10 cellular contexts compared by ENCODE assay signal in the genomic region with DNA sequence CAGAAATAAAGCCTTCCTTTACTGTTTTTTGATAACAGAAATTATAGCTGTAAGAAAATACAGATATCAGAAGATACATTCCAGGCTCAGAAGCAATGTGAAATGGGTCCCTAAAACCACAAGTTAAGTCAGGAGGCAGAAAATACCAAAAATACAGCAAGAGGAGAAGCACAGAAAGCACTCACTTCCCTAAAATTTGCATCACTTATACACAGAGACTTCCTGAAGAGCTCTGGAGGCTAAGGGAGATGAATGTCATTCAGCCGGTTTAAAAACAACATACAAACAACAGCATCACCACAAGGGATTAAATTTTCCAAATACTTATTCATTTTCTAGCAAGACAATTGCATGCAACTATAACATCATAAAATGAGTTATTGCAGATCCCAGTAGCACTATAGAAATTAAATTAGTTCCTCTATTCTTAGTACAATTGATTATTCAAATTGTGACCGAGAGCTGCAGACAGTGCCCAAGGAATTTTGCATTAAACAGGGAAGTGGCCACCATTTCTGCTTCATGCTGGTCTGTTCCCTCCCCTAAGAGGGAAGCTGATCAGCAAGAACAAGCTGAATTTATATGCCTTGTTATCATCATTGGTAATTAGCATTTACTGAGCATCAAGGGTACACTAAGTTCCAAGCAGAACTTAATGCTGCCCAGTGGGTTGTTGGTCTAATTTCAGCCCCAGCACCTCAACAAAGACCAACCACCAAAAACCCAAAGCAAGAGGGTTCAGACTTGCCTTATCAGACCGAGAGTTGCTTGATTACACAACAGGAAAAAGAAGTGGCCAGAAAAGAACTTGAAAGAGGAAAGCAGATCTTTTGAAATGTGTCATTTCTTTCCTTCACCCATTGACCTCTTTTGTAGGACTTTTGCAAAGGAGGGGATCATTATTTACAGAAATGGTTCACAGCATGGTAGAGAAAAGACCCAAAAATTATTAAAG.
DNase-seq lines count a peak whose midpoint lies in the region; ATAC-seq, FAIRE-seq and TF ChIP-seq lines count a peak whose summit lies in the region.
"Had no signal": no experiment of that assay in that cellular context is flagged by ENCODE, and none has a peak within 500 bp of the region (broad histone marks: within the 10 kb centered on the region; RNA-seq: fewer than 3 reads in every experiment).

No MANE protein-coding gene starts in this region.

- H3K9ac ChIP-seq in PC-3 (ENCODE audit: low read length) = no peak overlapping the region

- BruUV-seq in PC-3 (replicated peaks; lab: Mats Ljungman, UMichigan) = no TSS peak

- no peaks in the 10 kb centered on the region for H3K9me2 ChIP-seq in PC-3 (replicated peaks; ENCODE audit: low read length)

- TF ChIP-seq CTCF in PC-3 (conservative IDR thresholded peaks at IDR 0.05; ENCODE audit: low read depth, low read length) (no peak), foreskin fibroblast (IDR thresholded peaks at IDR 0.05; ENCODE audit: low read depth, low read length) (no peak)

- intact Hi-C loops in PC-3 (cut with micrococcal nuclease) = no loop called here

- no peak overlapping the region for H3K27ac ChIP-seq in PC-3 (ENCODE audit: low read length)

- no peak overlapping the region for H3K4me2 ChIP-seq in PC-3 (ENCODE audit: low read length)

- POLR2A ChIA-PET in PC-3 (lab: Charles Lee; ENCODE audit: unreplicated experiment) = no interaction called here

- H3K4me3 ChIP-seq in PC-3 (ENCODE audit: low read length) (no peak overlapping the region), foreskin fibroblast (ENCODE audit: low read depth in 1 of 2, low read length in 2 of 2) (no peak overlapping the region)

- no peak for FAIRE-seq in RCC 7860 (lab: Jason Lieb, UNC)

- H4K20me1 ChIP-seq in PC-3 (ENCODE audit: low read length) = no peaks in the 10 kb centered on the region

- ATAC-seq in GM18508 (IDR thresholded peaks at IDR 0.05; ENCODE audit: insufficient read depth, unreplicated experiment) (peak; percentile 77), HG02571 (IDR thresholded peaks at IDR 0.05; ENCODE audit: unreplicated experiment) (peak; percentile 77), PC-3 (no peak)

- CTCF ChIA-PET in PC-3 (lab: Charles Lee) = no interaction called here

- 0 out of 2 replicates have a peak, but pooled peaks cover 4% of the 10 kb centered on the region for H3K27me3 ChIP-seq in PC-3 (ENCODE audit: low read length)

- no peaks in the 10 kb centered on the region for H3K79me2 ChIP-seq in PC-3 (ENCODE audit: low read length)

- no peaks in the 10 kb centered on the region for H3F3A ChIP-seq in PC-3 (ENCODE audit: low read length, unreplicated experiment)

- no peaks in the 10 kb centered on the region for H3K36me3 ChIP-seq in PC-3 (ENCODE audit: low read depth, low read length)

- H2AFZ ChIP-seq in PC-3 (ENCODE audit: low read length) = no peak overlapping the region

- in situ Hi-C loops in KBM-7 (cut with MboI; ENCODE audit: low pct_unique_long_range_greater_than_20kb, low sequenced_read_pairs) = no loop called here

- H3K4me1 ChIP-seq in PC-3 (ENCODE audit: insufficient read depth, low read length) = no peaks in the 10 kb centered on the region

- no peaks in the 10 kb centered on the region for H3K9me3 ChIP-seq in PC-3 (ENCODE audit: low read length)

- DNase-seq in KBM-7 (peak; percentile 53), iris pigment epithelial cell (ENCODE audit: low read depth) (peak; percentile 51), PC-3 (no peak), RCC 7860 (ENCODE audit: low spot score) (no peak), foreskin fibroblast (no peak), ecto neural progenitor cell (ENCODE audit: low spot score) (no peak)
- DNase-seq: activated effector memory CD4-positive, alpha-beta T cell treated with Interleukin-2 at 50 U/mL for 16 hours; NCI-H345 had no signal

Comparison
In these comparisons a context has a peak if more than half of its experiments do, and no peak if none do; other contexts are left out.
1. DNase-seq: peak in KBM-7 (single experiment) and iris pigment epithelial cell (single experiment); none in PC-3 (single experiment), RCC 7860 (single experiment), foreskin fibroblast (0 of 2) and ecto neural progenitor cell (single experiment).